In genomic region chr10:45817130-45817859, GRCh38 we compare ENCODE assay signal across 8 cellular contexts.
"Had no signal": no experiment of that assay in that cellular context is flagged by ENCODE, and none has a peak within 500 bp of the region (broad histone marks: within the 10 kb centered on the region; RNA-seq: fewer than 3 reads in every experiment).

No MANE protein-coding gene starts in this region.

- H3K27me3 Mint-ChIP-seq: IgD-negative memory B cell had no signal

- H3K36me3 Mint-ChIP-seq: IgD-negative memory B cell had no signal

- FAIRE-seq: H1, H54, HTR-8/SVneo had no signal

- H3K4me2 ChIP-seq: GM23338 had no signal

- H3K4me3 Mint-ChIP-seq: GM23338, H9, IgD-negative memory B cell had no signal

- H2AFZ ChIP-seq: GM23338 had no signal

- H3K4me3 ChIP-seq: GM23338 had no signal

- DNase-seq: H9, HCEC 1CT, KG1 had no signal

- ATAC-seq: GM23338 had no signal

- H3K27ac Mint-ChIP-seq: GM23338 had no signal
